ENCODE assay signal across 9 cellular contexts in genomic region chr5:129459485-129460120, GRCh38. TPM values are rescaled to one million over a fixed set of nuclear protein-coding genes. Genes with fewer than 3 reads are reported as not detected.
A peak's percentile ranks its signal among the peaks of the same experiment; 100 is the strongest.
DNase-seq lines count a peak whose midpoint lies in the region; ATAC-seq and TF ChIP-seq lines count a peak whose summit lies in the region.
"Had no signal": no experiment of that assay in that cellular context is flagged by ENCODE, and none has a peak within 500 bp of the region (broad histone marks: within the 10 kb centered on the region; RNA-seq: fewer than 3 reads in every experiment).

No MANE protein-coding gene starts in this region.

- H3K27ac Mint-ChIP-seq in glutamatergic neuron (ENCODE audit: unreplicated experiment) (peak overlapping the region; percentile 71), osteocyte (ENCODE audit: unreplicated experiment) (no peak overlapping the region)
- H3K27ac Mint-ChIP-seq: activated naive CD8-positive, alpha-beta T cell had no signal

- H3K27me3 Mint-ChIP-seq in glutamatergic neuron (ENCODE audit: unreplicated experiment) (peaks cover 20% of the 10 kb centered on the region), osteocyte (ENCODE audit: unreplicated experiment) (peaks cover 53% of the 10 kb centered on the region)

- TF ChIP-seq CTCF in glutamatergic neuron (IDR thresholded peaks at IDR 0.05; ENCODE audit: partially characterized antibody, unreplicated experiment) (no peak), osteocyte (IDR thresholded peaks at IDR 0.05) (no peak)

- H3K9me3 Mint-ChIP-seq in glutamatergic neuron (ENCODE audit: unreplicated experiment), result peaks cover 18% of the 10 kb centered on the region
- H3K9me3 Mint-ChIP-seq in osteocyte (ENCODE audit: unreplicated experiment), result no peaks in the 10 kb centered on the region

- DNase-seq in DMS53 treated with DMSO at 0.1 percent for 48 hours (lab: John Stamatoyannopoulos, UW; ENCODE audit: unreplicated experiment), result peak; percentile 13
- peak; percentile 62 for DNase-seq in SK-N-DZ (ENCODE audit: low spot score)
- peak; percentile 70 for DNase-seq in glutamatergic neuron
- DNase-seq in osteocyte (ENCODE audit: extremely low spot score, unreplicated experiment), result peak; percentile 85
- DNase-seq in OCI-M2 (lab: John Stamatoyannopoulos, UW; ENCODE audit: unreplicated experiment), result no peak
- DNase-seq in NCI-H1092 (lab: John Stamatoyannopoulos, UW), result no peak

- ATAC-seq in GM19328 (IDR thresholded peaks at IDR 0.05; ENCODE audit: unreplicated experiment) (no peak), HG02763 (IDR thresholded peaks at IDR 0.05; ENCODE audit: unreplicated experiment) (no peak)

- H3K4me1 Mint-ChIP-seq in glutamatergic neuron (ENCODE audit: low read depth, unreplicated experiment) (peaks cover 42% of the 10 kb centered on the region), osteocyte (ENCODE audit: unreplicated experiment) (peaks cover 14% of the 10 kb centered on the region)

- H3K36me3 Mint-ChIP-seq in glutamatergic neuron (ENCODE audit: unreplicated experiment), result peaks cover 5% of the 10 kb centered on the region
- H3K36me3 Mint-ChIP-seq in osteocyte (ENCODE audit: unreplicated experiment), result no peaks in the 10 kb centered on the region
- H3K36me3 Mint-ChIP-seq: activated naive CD8-positive, alpha-beta T cell had no signal

- H3K4me3 Mint-ChIP-seq in glutamatergic neuron (ENCODE audit: unreplicated experiment), result peak overlapping the region; percentile 89
- peak overlapping the region; percentile 70 for H3K4me3 Mint-ChIP-seq in osteocyte (ENCODE audit: unreplicated experiment)

RNA-seq across cellular contexts. Expression of gene ADAMTS19, which starts 0.5 kb away (rescaled TPM):
- 8.0 and 10.2 TPM in 2 replicates for polyA plus RNA-seq in SK-N-DZ (2014; cell fraction: cytosol; rRNA removed)
- 6.7 and 19.9 TPM in 2 replicates for polyA plus RNA-seq in SK-N-DZ (2014; cell fraction: nucleus; rRNA removed)
- 22.1 TPM for total RNA-seq in glutamatergic neuron (ENCODE audit: unreplicated experiment)
- 0.08 TPM in 1 of 2 replicates, not detected in the other for total RNA-seq in osteocyte

Comparison
In these comparisons a context has a peak if more than half of its experiments do, and no peak if none do; other contexts are left out.
1. DNase-seq: peak in DMS53 treated with DMSO at 0.1 percent for 48 hours (single experiment), SK-N-DZ (single experiment), glutamatergic neuron (single experiment) and osteocyte (single experiment); none in OCI-M2 (single experiment) and NCI-H1092 (single experiment).
2. RNA of gene ADAMTS19, which starts 0.5 kb away (total RNA-seq): 22.1 TPM in glutamatergic neuron (single experiment); 0.08 TPM in osteocyte; every median in the first group is over 10 times any median in the second.